Comparison of ENCODE assay signal across 8 cellular contexts in genomic region chr5:139844472-139845145, GRCh38. TPM values are rescaled to one million over a fixed set of nuclear protein-coding genes. Genes with fewer than 3 reads are reported as not detected.
DNase-seq lines count a peak whose midpoint lies in the region; ATAC-seq and TF ChIP-seq lines count a peak whose summit lies in the region.

No MANE protein-coding gene starts in this region.

- H3K27ac ChIP-seq in tibial artery, result no peak overlapping the region

- H3K4me3 ChIP-seq in GM12865 (ENCODE audit: low read depth, low read length) (no peak overlapping the region), foreskin fibroblast (ENCODE audit: low read depth in 1 of 2, low read length in 2 of 2) (no peak overlapping the region), tibial artery (no peak overlapping the region)

- peaks cover 13% of the 10 kb centered on the region for H3K27me3 Mint-ChIP-seq in activated T-helper 17 cell treated with anti-CD3 and anti-CD28 coated beads, Interleukin-2, amount 50 U/mL, for 72 hours
- H3K27me3 Mint-ChIP-seq in osteocyte (ENCODE audit: unreplicated experiment), result peaks cover 48% of the 10 kb centered on the region

- peaks cover 0 to 13% (median 8%) of the 10 kb centered on the region in 4 donors for H3K4me1 ChIP-seq in tibial artery

- no peaks in the 10 kb centered on the region for H3K36me3 ChIP-seq in tibial artery

- peak; percentile 28 for ATAC-seq in activated T-helper 17 cell treated with anti-CD3 and anti-CD28 coated beads, Interleukin-2, amount 50 U/mL, for 72 hours (replicated peaks)
- no peak for ATAC-seq in GM19463 (IDR thresholded peaks at IDR 0.05; ENCODE audit: unreplicated experiment)

- H3K9me3 ChIP-seq in tibial artery, result no peaks in the 10 kb centered on the region

- H3K4me3 Mint-ChIP-seq in activated T-helper 17 cell treated with anti-CD3 and anti-CD28 coated beads, Interleukin-2, amount 50 U/mL, for 72 hours, result no peak overlapping the region
- H3K4me3 Mint-ChIP-seq in osteocyte (ENCODE audit: unreplicated experiment), result no peak overlapping the region

- no peaks in the 10 kb centered on the region for H3K36me3 Mint-ChIP-seq in activated T-helper 17 cell treated with anti-CD3 and anti-CD28 coated beads, Interleukin-2, amount 50 U/mL, for 72 hours (ENCODE audit: low read depth)
- H3K36me3 Mint-ChIP-seq in osteocyte (ENCODE audit: unreplicated experiment), result no peaks in the 10 kb centered on the region

- no peaks in the 10 kb centered on the region for H3K27me3 ChIP-seq in tibial artery

- peak; percentile 87 for TF ChIP-seq CTCF in GM12865 (IDR thresholded peaks at IDR 0.05; ENCODE audit: insufficient read depth, low read depth, low read length, missing control alignments)
- peak; percentile 67 for TF ChIP-seq CTCF in foreskin fibroblast (IDR thresholded peaks at IDR 0.05; ENCODE audit: low read depth, low read length)
- TF ChIP-seq CTCF in osteocyte (IDR thresholded peaks at IDR 0.05), result peak; percentile 77
- TF ChIP-seq CTCF in tibial artery (IDR thresholded peaks at IDR 0.05), result peak; percentile 57 to 63

- DNase-seq in GM12865 (ENCODE audit: low read depth) (peak; percentile 92), HT-29 (ENCODE audit: low spot score) (peak; percentile 74), RPMI7951 (ENCODE audit: low read depth) (peak; percentile 61), foreskin fibroblast (peak; percentile 51 to 82), osteocyte (ENCODE audit: extremely low spot score, unreplicated experiment) (peak; percentile 89), tibial artery (peak; percentile 69 to 81)

- intact Hi-C loops in tibial artery (cut with DNase I; ENCODE audit: low total_unique reads), result loop anchor here (5.0 to 10.0 kb wide), 2 partner anchors 57 to 210 kb away; no protein-coding TSS in a partner anchor

- no peak overlapping the region for H3K27ac Mint-ChIP-seq in activated T-helper 17 cell treated with anti-CD3 and anti-CD28 coated beads, Interleukin-2, amount 50 U/mL, for 72 hours
- no peak overlapping the region for H3K27ac Mint-ChIP-seq in osteocyte (ENCODE audit: unreplicated experiment)

- peaks cover 4% of the 10 kb centered on the region for H3K4me1 Mint-ChIP-seq in activated T-helper 17 cell treated with anti-CD3 and anti-CD28 coated beads, Interleukin-2, amount 50 U/mL, for 72 hours
- H3K4me1 Mint-ChIP-seq in osteocyte (ENCODE audit: unreplicated experiment), result peaks cover under 1% of the 10 kb centered on the region

- H3K9me3 Mint-ChIP-seq in activated T-helper 17 cell treated with anti-CD3 and anti-CD28 coated beads, Interleukin-2, amount 50 U/mL, for 72 hours, result no peaks in the 10 kb centered on the region
- no peaks in the 10 kb centered on the region for H3K9me3 Mint-ChIP-seq in osteocyte (ENCODE audit: unreplicated experiment)

RNA-seq across cellular contexts. Expression of gene PSD2, which starts 49.0 kb away (rescaled TPM):
- 0.05 TPM in 1 of 2 replicates, not detected in the other for total RNA-seq in HT-29 (2014; rRNA removed; shearing (Covaris generic))
- not detected in 2 replicates for total RNA-seq in RPMI7951 (2014; rRNA removed; shearing (Covaris generic))
- total RNA-seq in activated T-helper 17 cell treated with anti-CD3 and anti-CD28 coated beads, Interleukin-2, amount 50 U/mL, for 72 hours, result not detected
- 0.57 and 0.62 TPM in 2 replicates for total RNA-seq in osteocyte
